19 cellular contexts compared by ENCODE assay signal in the genomic region with DNA sequence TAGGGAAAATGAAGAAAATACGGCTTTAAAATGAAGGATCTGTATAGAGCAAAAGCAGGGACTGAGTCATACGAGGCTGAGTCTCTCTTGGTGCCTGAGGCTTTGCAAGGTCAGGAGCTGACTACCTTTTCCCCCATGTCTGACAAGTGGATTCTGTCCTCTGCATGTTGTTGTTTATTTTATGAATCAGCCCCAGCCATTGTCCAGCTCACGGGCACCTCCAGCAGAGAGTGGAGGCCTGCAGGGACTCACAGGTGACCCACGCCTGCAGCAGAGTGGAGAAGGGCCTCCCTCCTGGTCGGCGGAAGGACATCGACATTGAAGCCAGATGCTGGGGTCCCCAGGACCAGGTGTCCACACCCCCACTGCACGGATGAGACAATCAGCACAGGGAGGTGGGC.
DNase-seq lines count a peak whose midpoint lies in the region; FAIRE-seq and TF ChIP-seq lines count a peak whose summit lies in the region.
"Had no signal": no experiment of that assay in that cellular context is flagged by ENCODE, and none has a peak within 500 bp of the region (broad histone marks: within the 10 kb centered on the region; RNA-seq: fewer than 3 reads in every experiment).

No MANE protein-coding gene starts in this region.

- no peak overlapping the region for H2BK120ac ChIP-seq in neuronal stem cell (ENCODE audit: low read depth, low read length)
- H2BK120ac ChIP-seq in H9 (ENCODE audit: low read depth, low read length, poor library complexity, severe bottlenecking), result no peak overlapping the region

- H2BK12ac ChIP-seq in neuronal stem cell (ENCODE audit: low read length), result peak overlapping the region; percentile 48
- H2BK12ac ChIP-seq in H9 (ENCODE audit: insufficient read length, low read depth, low read length), result no peak overlapping the region

- no peaks in the 10 kb centered on the region for H3K79me1 ChIP-seq in neuronal stem cell (ENCODE audit: low read depth, low read length)
- no peaks in the 10 kb centered on the region for H3K79me1 ChIP-seq in H9 (ENCODE audit: insufficient read depth, low read depth, low read length, poor library complexity, severe bottlenecking)

- H3K23ac ChIP-seq in neuronal stem cell (ENCODE audit: low read depth, low read length, poor library complexity) (no peak overlapping the region), H9 (ENCODE audit: insufficient read length, low read depth, low read length) (no peak overlapping the region)

- H3K18ac ChIP-seq in neuronal stem cell (ENCODE audit: low read length) (peak overlapping the region; percentile 45), H9 (ENCODE audit: insufficient read length, low read depth, low read length) (no peak overlapping the region)

- no peaks in the 10 kb centered on the region for H3K4me1 Mint-ChIP-seq in activated CD4-positive, alpha-beta T cell treated with anti-CD3 and anti-CD28 coated beads, Interleukin-2, amount 10 ng/mL, durations not matched to agents 7 days and 5 days
- H3K4me1 Mint-ChIP-seq in H9, result peaks cover 26 to 33% of the 10 kb centered on the region in 2 experiments
- H3K4me1 Mint-ChIP-seq: activated CD8-positive, alpha-beta memory T cell treated with anti-CD3 and anti-CD28 coated beads, Interleukin-2, amount 10 ng/mL, durations not matched to agents 7 days and 5 days had no signal

- no peak overlapping the region for H3K4me3 Mint-ChIP-seq in activated CD4-positive, alpha-beta T cell treated with anti-CD3 and anti-CD28 coated beads, Interleukin-2, amount 10 ng/mL, durations not matched to agents 7 days and 5 days
- H3K4me3 Mint-ChIP-seq in H9, result no peak overlapping the region
- H3K4me3 Mint-ChIP-seq: activated CD8-positive, alpha-beta memory T cell treated with anti-CD3 and anti-CD28 coated beads, Interleukin-2, amount 10 ng/mL, durations not matched to agents 7 days and 5 days; activated naive CD8-positive, alpha-beta T cell treated with anti-CD3 and anti-CD28 coated beads for 36 hours; CD14-positive monocyte had no signal

- no peak overlapping the region for H2BK5ac ChIP-seq in neuronal stem cell (ENCODE audit: low read length)
- H2BK5ac ChIP-seq in H9 (ENCODE audit: insufficient read length, low read length), result no peak overlapping the region

- TF ChIP-seq CTCF in epithelial cell of esophagus (IDR thresholded peaks at IDR 0.05; ENCODE audit: insufficient read depth, low read depth, low read length, missing control alignments) (no peak), H9 (conservative IDR thresholded peaks at IDR 0.05) (no peak)

- no peaks in the 10 kb centered on the region for H4K20me1 ChIP-seq in H9 (ENCODE audit: control insufficient read depth, insufficient read depth, insufficient read length)

- peaks cover 9 to 25% of the 10 kb centered on the region in 2 donors for H3K4me1 ChIP-seq in neuronal stem cell (ENCODE audit: control insufficient read depth in 2 of 2, insufficient read depth in 1 of 2, low read depth in 1 of 2, low read length in 2 of 2)
- peaks cover 3% of the 10 kb centered on the region; the same call in 1 of the 2 replicates for H3K4me1 ChIP-seq in H9 (ENCODE audit: insufficient read depth, low read length)

- no peaks in the 10 kb centered on the region for H3K36me3 Mint-ChIP-seq in activated CD4-positive, alpha-beta T cell treated with anti-CD3 and anti-CD28 coated beads, Interleukin-2, amount 10 ng/mL, durations not matched to agents 7 days and 5 days (ENCODE audit: low read depth)
- H3K36me3 Mint-ChIP-seq in H9 (ENCODE audit: insufficient read depth in 1 of 3, low read depth in 3 of 3), result peaks cover 0 to 3% (median 0%) of the 10 kb centered on the region in 3 experiments; a peak in 1 of 7 replicates
- H3K36me3 Mint-ChIP-seq: activated CD8-positive, alpha-beta memory T cell treated with anti-CD3 and anti-CD28 coated beads, Interleukin-2, amount 10 ng/mL, durations not matched to agents 7 days and 5 days; activated naive CD8-positive, alpha-beta T cell treated with anti-CD3 and anti-CD28 coated beads for 36 hours; CD14-positive monocyte had no signal

- H3K9ac ChIP-seq in neuronal stem cell (ENCODE audit: low read depth, low read length, poor library complexity) (no peak overlapping the region), H9 (ENCODE audit: extremely low read depth, insufficient read length, low read length) (no peak overlapping the region)

- H4K5ac ChIP-seq in H9 (ENCODE audit: insufficient read length, low read depth, low read length), result no peak overlapping the region

- peak overlapping the region; percentile 33 for H2AK5ac ChIP-seq in neuronal stem cell (ENCODE audit: low read depth, low read length)
- no peak overlapping the region for H2AK5ac ChIP-seq in H9 (ENCODE audit: insufficient read length, low read length)

- no peak overlapping the region for H3K4me3 ChIP-seq in epithelial cell of esophagus (ENCODE audit: low read length)
- H3K4me3 ChIP-seq in neuronal stem cell (ENCODE audit: low read length in 2 of 2), result no peak overlapping the region

- no peaks in the 10 kb centered on the region for H3K23me2 ChIP-seq in H9 (ENCODE audit: insufficient read length, low read depth, low read length, poor library complexity, severe bottlenecking)

- H3K79me2 ChIP-seq in H9 (ENCODE audit: insufficient read depth, low read length), result no peaks in the 10 kb centered on the region

- no peak overlapping the region for H3T11ph ChIP-seq in H9 (ENCODE audit: low read length)

- no peak overlapping the region for H3K27ac Mint-ChIP-seq in activated CD4-positive, alpha-beta T cell treated with anti-CD3 and anti-CD28 coated beads, Interleukin-2, amount 10 ng/mL, durations not matched to agents 7 days and 5 days
- no peak overlapping the region; a peak in 1 of 7 replicates for H3K27ac Mint-ChIP-seq in H9
- H3K27ac Mint-ChIP-seq: activated CD8-positive, alpha-beta memory T cell treated with anti-CD3 and anti-CD28 coated beads, Interleukin-2, amount 10 ng/mL, durations not matched to agents 7 days and 5 days; activated naive CD8-positive, alpha-beta T cell treated with anti-CD3 and anti-CD28 coated beads for 36 hours; CD14-positive monocyte had no signal

- POLR2A ChIA-PET in activated CD4-positive, alpha-beta T cell treated with anti-CD3 and anti-CD28 coated beads, Interleukin-2, amount 10 ng/mL, durations not matched to agents 7 days and 5 days (lab: Charles Lee), result no interaction called here

- H3K14ac ChIP-seq in neuronal stem cell (ENCODE audit: low read length) (no peak overlapping the region), H9 (ENCODE audit: insufficient read depth, low read length) (no peak overlapping the region)

- H3K56ac ChIP-seq in H9 (ENCODE audit: insufficient read length, low read depth, low read length), result no peak overlapping the region

- H3K27me3 Mint-ChIP-seq in activated CD4-positive, alpha-beta T cell treated with anti-CD3 and anti-CD28 coated beads, Interleukin-2, amount 10 ng/mL, durations not matched to agents 7 days and 5 days, result peaks cover 10% of the 10 kb centered on the region
- peaks cover 6% of the 10 kb centered on the region for H3K27me3 Mint-ChIP-seq in H9 (ENCODE audit: low read depth)

- CTCF ChIA-PET in activated CD4-positive, alpha-beta T cell treated with anti-CD3 and anti-CD28 coated beads, Interleukin-2, amount 10 ng/mL, durations not matched to agents 7 days and 5 days (lab: Charles Lee), result no interaction called here

- H3K27ac ChIP-seq in neuronal stem cell (replicated peaks; ENCODE audit: low read length) (no peak overlapping the region), H9 (ENCODE audit: insufficient read length, low read depth, low read length) (no peak overlapping the region)
- H3K27ac ChIP-seq: neutrophil had no signal

- H3K9me3 Mint-ChIP-seq in activated CD4-positive, alpha-beta T cell treated with anti-CD3 and anti-CD28 coated beads, Interleukin-2, amount 10 ng/mL, durations not matched to agents 7 days and 5 days, result no peaks in the 10 kb centered on the region
- H3K9me3 Mint-ChIP-seq in H9, result peaks cover 0 to 2% of the 10 kb centered on the region in 2 experiments; a peak in 3 of 5 replicates
- H3K9me3 Mint-ChIP-seq: activated naive CD8-positive, alpha-beta T cell treated with anti-CD3 and anti-CD28 coated beads for 36 hours; CD14-positive monocyte had no signal

- H3K27me3 ChIP-seq in neuronal stem cell (ENCODE audit: control insufficient read depth in 3 of 3, insufficient read depth in 3 of 3, low read depth in 1 of 3, low read length in 3 of 3), result peaks cover 0 to 19% (median 0%) of the 10 kb centered on the region in 3 experiments
- no peaks in the 10 kb centered on the region for H3K27me3 ChIP-seq in H9 (ENCODE audit: insufficient read depth, low read length)

- no CpG with 5 or more reads among the region's 8 CpGs for WGBS in neuronal stem cell (ENCODE audit: extremely low coverage in 2 of 2, insufficient read length in 2 of 2, insufficient replicate concordance in 1 of 2), 2 donors
- no CpG with 5 or more reads among the region's 8 CpGs for WGBS in H9 (ENCODE audit: extremely low coverage, insufficient read length, low lambda C conversion rate)

- in situ Hi-C loops in Caki2 (cut with HindIII; ENCODE audit: low pct_unique_long_range_greater_than_20kb, low sequenced_read_pairs), result no loop called here

- no peak for FAIRE-seq in HTR-8/SVneo (lab: Jason Lieb, UNC)
- FAIRE-seq: colon had no signal

- H3K4me2 ChIP-seq in neuronal stem cell (ENCODE audit: insufficient read depth, low read length, poor library complexity, severe bottlenecking) (no peak overlapping the region), H9 (ENCODE audit: insufficient read depth, insufficient read length, low read length) (no peak overlapping the region)

- no peak overlapping the region for H2BK20ac ChIP-seq in H9 (ENCODE audit: low read depth, low read length, poor library complexity, severe bottlenecking)

- H4K91ac ChIP-seq in neuronal stem cell (ENCODE audit: low read depth, low read length, poor library complexity) (no peak overlapping the region), H9 (ENCODE audit: insufficient read length, low read depth, low read length) (no peak overlapping the region)

- H3K4ac ChIP-seq in neuronal stem cell (ENCODE audit: low read length), result no peak overlapping the region
- no peak overlapping the region for H3K4ac ChIP-seq in H9 (ENCODE audit: low read depth, low read length)

- H2AFZ ChIP-seq in neuronal stem cell (ENCODE audit: low read length), result no peak overlapping the region
- no peak overlapping the region for H2AFZ ChIP-seq in H9 (ENCODE audit: low read length)

- peak; percentile 44 for DNase-seq in Caki2 (ENCODE audit: low read depth)
- peak; percentile 17 for DNase-seq in HTR-8/SVneo (ENCODE audit: insufficient read length, low spot score)
- peak; percentile 93 for DNase-seq in epithelial cell of esophagus (ENCODE audit: low read depth)
- DNase-seq in neuronal stem cell (ENCODE audit: low spot score), result no peak
- DNase-seq in activated CD4-positive, alpha-beta T cell treated with anti-CD3 and anti-CD28 coated beads, Interleukin-2, amount 10 ng/mL, durations not matched to agents 7 days and 5 days, result no peak
- DNase-seq in NCI-H1105 treated with DMSO at 0.1 percent for 48 hours (lab: John Stamatoyannopoulos, UW), result no peak
- DNase-seq in H9, result no peak
- DNase-seq in NCI-H1930 (lab: John Stamatoyannopoulos, UW), result no peak
- DNase-seq: activated CD4-positive, alpha-beta T cell treated with anti-CD3 and anti-CD28 coated beads for 48 hours; activated CD8-positive, alpha-beta memory T cell treated with anti-CD3 and anti-CD28 coated beads, Interleukin-2, amount 10 ng/mL, durations not matched to agents 7 days and 5 days; activated naive CD8-positive, alpha-beta T cell treated with anti-CD3 and anti-CD28 coated beads for 36 hours; left ventricle myocardium superior; NCI-H1092; NCI-H2107; NCI-H510A treated with DMSO at 0.1 percent for 48 hours; stimulated activated CD4-positive, alpha-beta T cell treated with anti-CD3 and anti-CD28 coated beads, Interleukin-12 subunit alpha, Interleukin-12 subunit beta, amount 100 ng/mL, for 4 hours had no signal

- H2BK15ac ChIP-seq in neuronal stem cell (ENCODE audit: low read length), result no peak overlapping the region
- H2BK15ac ChIP-seq in H9 (ENCODE audit: low read depth, low read length), result no peak overlapping the region

- H3K9me3 ChIP-seq in neuronal stem cell (replicated peaks in 1 of 2; ENCODE audit: control insufficient read depth in 2 of 2, insufficient read depth in 1 of 2, low read depth in 1 of 2, low read length in 2 of 2) (no peaks in the 10 kb centered on the region), H9 (ENCODE audit: control insufficient read depth, low read depth, low read length) (no peaks in the 10 kb centered on the region)
- H3K9me3 ChIP-seq: neutrophil had no signal

- H4K8ac ChIP-seq in neuronal stem cell (ENCODE audit: low read depth, low read length) (no peak overlapping the region), H9 (replicated peaks; ENCODE audit: insufficient read length, low read depth, low read length) (no peak overlapping the region)

- no peaks in the 10 kb centered on the region for H3K36me3 ChIP-seq in neuronal stem cell (replicated peaks in 1 of 2; ENCODE audit: control insufficient read depth in 2 of 2, insufficient read depth in 2 of 2, low read length in 2 of 2)
- H3K36me3 ChIP-seq: neutrophil had no signal

Comparison
In these comparisons a context has a peak if more than half of its experiments do, and no peak if none do; other contexts are left out.
1. DNase-seq: peak in Caki2 (single experiment), HTR-8/SVneo (single experiment) and epithelial cell of esophagus (single experiment); none in neuronal stem cell (single experiment), activated CD4-positive, alpha-beta T cell treated with anti-CD3 and anti-CD28 coated beads, Interleukin-2, amount 10 ng/mL, durations not matched to agents 7 days and 5 days (single experiment), NCI-H1105 treated with DMSO at 0.1 percent for 48 hours (single experiment), H9 (single experiment) and NCI-H1930 (0 of 2).